8 cellular contexts compared by ENCODE assay signal in the genomic region with DNA sequence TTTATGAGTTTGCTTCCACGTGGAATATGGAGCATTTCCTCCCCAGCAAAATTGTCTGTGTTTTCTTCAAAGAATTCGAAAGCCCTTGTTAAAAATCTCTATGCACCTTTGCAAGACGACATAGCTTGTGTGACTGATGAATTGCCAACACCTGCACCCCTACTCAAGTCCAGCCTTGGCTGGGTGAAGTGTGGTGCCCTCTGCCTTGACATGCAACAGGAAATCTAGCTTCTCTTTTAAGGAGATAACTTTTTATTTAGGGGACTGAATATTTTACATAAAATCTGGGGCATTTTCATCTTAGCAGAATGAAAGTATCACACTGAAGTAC. TPM values are rescaled to one million over a fixed set of nuclear protein-coding genes. Genes with fewer than 3 reads are reported as not detected.
A peak's percentile ranks its signal among the peaks of the same experiment; 100 is the strongest.
DNase-seq lines count a peak whose midpoint lies in the region; TF ChIP-seq lines count a peak whose summit lies in the region.

No MANE protein-coding gene starts in this region.

- no peaks in the 10 kb centered on the region for H3K36me3 ChIP-seq in suprapubic skin

- H3K4me3 Mint-ChIP-seq in activated naive CD8-positive, alpha-beta T cell = peak overlapping the region; percentile 99

- peaks cover 69% of the 10 kb centered on the region for H3K4me1 Mint-ChIP-seq in activated naive CD8-positive, alpha-beta T cell (ENCODE audit: low read depth)

- H3K9me3 ChIP-seq in suprapubic skin = no peaks in the 10 kb centered on the region

- peak; percentile 4 for DNase-seq in stimulated activated CD4-positive, alpha-beta T cell treated with anti-CD3 and anti-CD28 coated beads, Interleukin-15, amount 100 ng/mL, for 24 hours
- DNase-seq in stimulated activated CD4-positive, alpha-beta T cell treated with anti-CD3 and anti-CD28 coated beads, Interleukin-2, amount 100 ng/mL, for 24 hours = no peak
- DNase-seq in islet precursor cell (peak; percentile 46), suprapubic skin (ENCODE audit: low spot score in 2 of 2) (no peak), GM19240 (ENCODE audit: insufficient read length, low spot score) (no peak), EL (no peak), NCI-H774 (lab: John Stamatoyannopoulos, UW) (no peak)

- H3K4me1 ChIP-seq in suprapubic skin = peaks cover 49% of the 10 kb centered on the region

- H3K27ac ChIP-seq in suprapubic skin = peak overlapping the region; percentile 97

- H3K27me3 ChIP-seq in suprapubic skin = no peaks in the 10 kb centered on the region

- WGBS in suprapubic skin = 0% methylated on average over 3 of the region's 3 CpGs

- TF ChIP-seq CTCF in suprapubic skin (IDR thresholded peaks at IDR 0.05) = no peak

- TF ChIP-seq EP300 in suprapubic skin (IDR thresholded peaks at IDR 0.05) = no peak

- no peaks in the 10 kb centered on the region for H3K27me3 Mint-ChIP-seq in activated naive CD8-positive, alpha-beta T cell

- no peak for TF ChIP-seq POLR2A in suprapubic skin (IDR thresholded peaks at IDR 0.05)

- H3K9me3 Mint-ChIP-seq in activated naive CD8-positive, alpha-beta T cell (ENCODE audit: low read depth) = no peaks in the 10 kb centered on the region

- peak overlapping the region; percentile 78 for H3K4me3 ChIP-seq in suprapubic skin

- peak overlapping the region; percentile 99 for H3K27ac Mint-ChIP-seq in activated naive CD8-positive, alpha-beta T cell

- no peaks in the 10 kb centered on the region for H3K36me3 Mint-ChIP-seq in activated naive CD8-positive, alpha-beta T cell

RNA-seq across cellular contexts. Expression of gene HMG20A, which starts 0.6 kb away (rescaled TPM):
- 10 to 100 TPM; 21.3 to 35.6 (median 23.5) TPM for total RNA-seq in suprapubic skin

RNA-seq across cellular contexts. Expression of gene PEAK1, which starts 1.4 kb away (rescaled TPM):
- total RNA-seq in suprapubic skin = 10 to 100 TPM; 14.5 to 31.1 (median 25.9) TPM

Comparison
In these comparisons a context has a peak if more than half of its experiments do, and no peak if none do; other contexts are left out.
1. DNase-seq: peak in stimulated activated CD4-positive, alpha-beta T cell treated with anti-CD3 and anti-CD28 coated beads, Interleukin-15, amount 100 ng/mL, for 24 hours (single experiment) and islet precursor cell (single experiment); none in stimulated activated CD4-positive, alpha-beta T cell treated with anti-CD3 and anti-CD28 coated beads, Interleukin-2, amount 100 ng/mL, for 24 hours (0 of 2), suprapubic skin (0 of 2), GM19240 (single experiment), EL (single experiment) and NCI-H774 (single experiment).